In genomic region chr14:24367506-24368214, GRCh38 we compare ENCODE assay signal across 8 cellular contexts. TPM values are rescaled to one million over a fixed set of nuclear protein-coding genes. Genes with fewer than 3 reads are reported as not detected.
DNase-seq lines count a peak whose midpoint lies in the region; ATAC-seq and TF ChIP-seq lines count a peak whose summit lies in the region.

NFATC4 (plus strand) TSS chr14:24368184; CDS start chr14:24368341, 157 bp downstream.

- H3K36me3 ChIP-seq in SK-N-MC (ENCODE audit: insufficient read depth, low read length), result peaks cover 6% of the 10 kb centered on the region; the same call in 1 of the 2 replicates
- H3K36me3 ChIP-seq in lower lobe of right lung, result no peaks in the 10 kb centered on the region
- H3K36me3 ChIP-seq in suprapubic skin, result peaks cover 4% of the 10 kb centered on the region

- POLR2A ChIA-PET in activated CD4-positive, alpha-beta memory T cell treated with anti-CD3 and anti-CD28 coated beads for 36 hours (lab: Charles Lee), result interaction anchor here (0.6 kb wide), 1 partner anchor 1346 kb away, joined by 7 read pairs; no protein-coding TSS in a partner anchor
- POLR2A ChIA-PET in activated CD4-positive, alpha-beta memory T cell treated with anti-CD3 and anti-CD28 coated beads, Interleukin-2, amount 10 ng/mL, durations not matched to agents 7 days and 5 days (lab: Charles Lee), result no interaction called here

- H3K27me3 Mint-ChIP-seq in activated CD4-positive, alpha-beta memory T cell treated with anti-CD3 and anti-CD28 coated beads for 36 hours, result peaks cover 35% of the 10 kb centered on the region
- peaks cover 54% of the 10 kb centered on the region for H3K27me3 Mint-ChIP-seq in activated CD4-positive, alpha-beta memory T cell treated with anti-CD3 and anti-CD28 coated beads, Interleukin-2, amount 10 ng/mL, durations not matched to agents 7 days and 5 days
- peaks cover 53 to 70% of the 10 kb centered on the region in 2 donors for H3K27me3 Mint-ChIP-seq in effector memory CD8-positive, alpha-beta T cell

- H3K4me1 ChIP-seq in lower lobe of right lung (peaks cover 31% of the 10 kb centered on the region), suprapubic skin (peaks cover 49% of the 10 kb centered on the region)

- peak within 1 kb of the TSS; percentile 79 for H3K9ac ChIP-seq in SK-N-MC (ENCODE audit: insufficient read length)

- H3K36me3 Mint-ChIP-seq in activated CD4-positive, alpha-beta memory T cell treated with anti-CD3 and anti-CD28 coated beads for 36 hours, result no peaks in the 10 kb centered on the region
- no peaks in the 10 kb centered on the region for H3K36me3 Mint-ChIP-seq in activated CD4-positive, alpha-beta memory T cell treated with anti-CD3 and anti-CD28 coated beads, Interleukin-2, amount 10 ng/mL, durations not matched to agents 7 days and 5 days (ENCODE audit: low read depth)
- no peaks in the 10 kb centered on the region for H3K36me3 Mint-ChIP-seq in effector memory CD8-positive, alpha-beta T cell (ENCODE audit: insufficient read depth)

- ATAC-seq in effector memory CD8-positive, alpha-beta T cell (replicated peaks), result no peak
- peak; percentile 23 to 42 for ATAC-seq in lower lobe of right lung
- ATAC-seq in GM21367 (IDR thresholded peaks at IDR 0.05; ENCODE audit: unreplicated experiment), result no peak

- TF ChIP-seq POLR2A in suprapubic skin (IDR thresholded peaks at IDR 0.05), result no peak

- H3K27me3 ChIP-seq in lower lobe of right lung (ENCODE audit: low read depth), result peaks cover 17% of the 10 kb centered on the region
- H3K27me3 ChIP-seq in suprapubic skin, result peaks cover 3% of the 10 kb centered on the region

- CTCF ChIA-PET in activated CD4-positive, alpha-beta memory T cell treated with anti-CD3 and anti-CD28 coated beads for 36 hours (lab: Charles Lee), result no interaction called here
- CTCF ChIA-PET in activated CD4-positive, alpha-beta memory T cell treated with anti-CD3 and anti-CD28 coated beads, Interleukin-2, amount 10 ng/mL, durations not matched to agents 7 days and 5 days (lab: Charles Lee), result interaction anchor here (0.6 to 1.3 kb wide), 2 partner anchors 64 to 198 kb away, joined by 3 to 5 read pairs; no protein-coding TSS in a partner anchor

- DNase-seq in activated CD4-positive, alpha-beta memory T cell treated with anti-CD3 and anti-CD28 coated beads for 36 hours, result no peak
- DNase-seq in activated CD4-positive, alpha-beta memory T cell treated with anti-CD3 and anti-CD28 coated beads, Interleukin-2, amount 10 ng/mL, durations not matched to agents 7 days and 5 days, result no peak
- DNase-seq in LHCN-M2 (ENCODE audit: low read depth) (peak; percentile 91), SK-N-MC (ENCODE audit: low read depth, low spot score) (peak; percentile 80), lower lobe of right lung (peak; percentile 63), suprapubic skin (ENCODE audit: low spot score in 2 of 2) (peak; percentile 86 to 88)
- DNase-seq in effector memory CD8-positive, alpha-beta T cell, result no peak

- TF ChIP-seq EP300 in suprapubic skin (IDR thresholded peaks at IDR 0.05), result no peak

- H3K4me3 Mint-ChIP-seq in activated CD4-positive, alpha-beta memory T cell treated with anti-CD3 and anti-CD28 coated beads for 36 hours, result peak within 1 kb of the TSS; percentile 55
- no peak within 1 kb of the TSS for H3K4me3 Mint-ChIP-seq in activated CD4-positive, alpha-beta memory T cell treated with anti-CD3 and anti-CD28 coated beads, Interleukin-2, amount 10 ng/mL, durations not matched to agents 7 days and 5 days
- H3K4me3 Mint-ChIP-seq in effector memory CD8-positive, alpha-beta T cell, result peak within 1 kb of the TSS; percentile 70 to 78

- peaks cover 24% of the 10 kb centered on the region for H3K4me1 Mint-ChIP-seq in activated CD4-positive, alpha-beta memory T cell treated with anti-CD3 and anti-CD28 coated beads for 36 hours (ENCODE audit: low read depth)
- peaks cover 20% of the 10 kb centered on the region for H3K4me1 Mint-ChIP-seq in activated CD4-positive, alpha-beta memory T cell treated with anti-CD3 and anti-CD28 coated beads, Interleukin-2, amount 10 ng/mL, durations not matched to agents 7 days and 5 days
- H3K4me1 Mint-ChIP-seq in effector memory CD8-positive, alpha-beta T cell (ENCODE audit: low read depth in 2 of 2), result peaks cover 25 to 26% of the 10 kb centered on the region in 2 donors

- H3K27ac ChIP-seq in SK-N-MC (peak within 1 kb of the TSS; percentile 97), lower lobe of right lung (peak within 1 kb of the TSS; percentile 85), suprapubic skin (peak within 1 kb of the TSS; percentile 94)

- H3K9me3 ChIP-seq in SK-N-MC (ENCODE audit: low read depth, low read length) (no peaks in the 10 kb centered on the region), lower lobe of right lung (no peaks in the 10 kb centered on the region), suprapubic skin (no peaks in the 10 kb centered on the region)

- no peaks in the 10 kb centered on the region for H3K9me3 Mint-ChIP-seq in activated CD4-positive, alpha-beta memory T cell treated with anti-CD3 and anti-CD28 coated beads for 36 hours
- no peaks in the 10 kb centered on the region for H3K9me3 Mint-ChIP-seq in activated CD4-positive, alpha-beta memory T cell treated with anti-CD3 and anti-CD28 coated beads, Interleukin-2, amount 10 ng/mL, durations not matched to agents 7 days and 5 days
- no peaks in the 10 kb centered on the region for H3K9me3 Mint-ChIP-seq in effector memory CD8-positive, alpha-beta T cell

- intact Hi-C loops in activated CD4-positive, alpha-beta memory T cell treated with anti-CD3 and anti-CD28 coated beads for 36 hours (cut with micrococcal nuclease), result loop anchor here (5.0 kb wide), 1 partner anchor 35 kb away; no protein-coding TSS in a partner anchor
- intact Hi-C loops in lower lobe of right lung (cut with DNase I), result loop anchor here (10.0 kb wide), 1 partner anchor 47 kb away; no protein-coding TSS in a partner anchor

- WGBS in suprapubic skin, result 8% methylated on average over 16 of the region's 21 CpGs

- peak within 1 kb of the TSS; percentile 96 for H3K4me3 ChIP-seq in SK-N-MC
- peak within 1 kb of the TSS; percentile 54 for H3K4me3 ChIP-seq in lower lobe of right lung
- peak within 1 kb of the TSS; percentile 63 for H3K4me3 ChIP-seq in suprapubic skin

- TF ChIP-seq CTCF in lower lobe of right lung (IDR thresholded peaks at IDR 0.05) (no peak), suprapubic skin (IDR thresholded peaks at IDR 0.05) (no peak)

- no peak within 1 kb of the TSS for H3K27ac Mint-ChIP-seq in activated CD4-positive, alpha-beta memory T cell treated with anti-CD3 and anti-CD28 coated beads for 36 hours
- H3K27ac Mint-ChIP-seq in activated CD4-positive, alpha-beta memory T cell treated with anti-CD3 and anti-CD28 coated beads, Interleukin-2, amount 10 ng/mL, durations not matched to agents 7 days and 5 days, result no peak within 1 kb of the TSS
- H3K27ac Mint-ChIP-seq in effector memory CD8-positive, alpha-beta T cell, result peak within 1 kb of the TSS; percentile 20 to 54

RNA-seq across cellular contexts. Expression of gene NFATC4, which starts in this region (rescaled TPM):
- not detected for total RNA-seq in activated CD4-positive, alpha-beta memory T cell treated with anti-CD3 and anti-CD28 coated beads for 36 hours
- total RNA-seq in activated CD4-positive, alpha-beta memory T cell treated with anti-CD3 and anti-CD28 coated beads, Interleukin-2, amount 10 ng/mL, durations not matched to agents 7 days and 5 days, result not detected
- total RNA-seq in LHCN-M2 (2014; rRNA removed) (17.1 and 21.6 TPM in 2 replicates), lower lobe of right lung (37.0 TPM), suprapubic skin (10 to 100 TPM; 10.8 to 25.3 (median 12.2) TPM)
- 9.9 TPM for polyA plus RNA-seq in LHCN-M2 (2012)

Comparison
In these comparisons a context has a peak if more than half of its experiments do, and no peak if none do; other contexts are left out.
1. RNA of gene NFATC4 (total RNA-seq): 37.0 TPM in lower lobe of right lung (single experiment), 17.1 to 21.6 TPM in LHCN-M2 and 10.8 to 25.3 TPM in suprapubic skin; not detected in activated CD4-positive, alpha-beta memory T cell treated with anti-CD3 and anti-CD28 coated beads for 36 hours and not detected in activated CD4-positive, alpha-beta memory T cell treated with anti-CD3 and anti-CD28 coated beads, Interleukin-2, amount 10 ng/mL, durations not matched to agents 7 days and 5 days; every median in the first group is over 4 times any median in the second.
2. DNase-seq: peak in LHCN-M2 (single experiment), SK-N-MC (single experiment), lower lobe of right lung (single experiment) and suprapubic skin (2 of 2); none in activated CD4-positive, alpha-beta memory T cell treated with anti-CD3 and anti-CD28 coated beads for 36 hours (single experiment), activated CD4-positive, alpha-beta memory T cell treated with anti-CD3 and anti-CD28 coated beads, Interleukin-2, amount 10 ng/mL, durations not matched to agents 7 days and 5 days (single experiment) and effector memory CD8-positive, alpha-beta T cell (0 of 3).
3. H3K27ac Mint-ChIP-seq: peak in effector memory CD8-positive, alpha-beta T cell (2 of 2); none in activated CD4-positive, alpha-beta memory T cell treated with anti-CD3 and anti-CD28 coated beads for 36 hours (single experiment) and activated CD4-positive, alpha-beta memory T cell treated with anti-CD3 and anti-CD28 coated beads, Interleukin-2, amount 10 ng/mL, durations not matched to agents 7 days and 5 days (single experiment).
4. ATAC-seq: peak in lower lobe of right lung (2 of 2); none in effector memory CD8-positive, alpha-beta T cell (single experiment) and GM21367 (single experiment).
5. Peak in every context shown above with its lines, with median percentiles within 50 percentile points of each other: H3K27ac ChIP-seq and H3K4me3 ChIP-seq.